In genomic region chr5:145587308-145588071, GRCh38 we compare ENCODE assay signal across 11 cellular contexts.
DNase-seq lines count a peak whose midpoint lies in the region; ATAC-seq and TF ChIP-seq lines count a peak whose summit lies in the region.
"Had no signal": no experiment of that assay in that cellular context is flagged by ENCODE, and none has a peak within 500 bp of the region (broad histone marks: within the 10 kb centered on the region; RNA-seq: fewer than 3 reads in every experiment).

No MANE protein-coding gene starts in this region.

- no peaks in the 10 kb centered on the region; the same call in 1 of the 2 replicates for H3F3A ChIP-seq in PC-9 (ENCODE audit: insufficient read depth, low read depth)

- no peaks in the 10 kb centered on the region for H4K20me1 ChIP-seq in PC-9 (ENCODE audit: insufficient read depth)

- CTCF ChIA-PET in activated CD4-positive, alpha-beta T cell treated with anti-CD3 and anti-CD28 coated beads for 36 hours (lab: Charles Lee), result no interaction called here
- CTCF ChIA-PET in PC-9 (lab: Charles Lee), result no interaction called here
- CTCF ChIA-PET in activated naive CD4-positive, alpha-beta T cell treated with anti-CD3 and anti-CD28 coated beads, Interleukin-2, amount 10 ng/mL, durations not matched to agents 7 days and 5 days (lab: Charles Lee), result no interaction called here

- BruUV-seq in PC-9 (replicated peaks; lab: Mats Ljungman, UMichigan), result no TSS peak

- H3K36me3 Mint-ChIP-seq in activated CD4-positive, alpha-beta T cell treated with anti-CD3 and anti-CD28 coated beads for 36 hours (ENCODE audit: low read depth), result no peaks in the 10 kb centered on the region
- H3K36me3 Mint-ChIP-seq in activated naive CD4-positive, alpha-beta T cell treated with anti-CD3 and anti-CD28 coated beads, Interleukin-2, amount 10 ng/mL, durations not matched to agents 7 days and 5 days, result no peaks in the 10 kb centered on the region

- H3K4me3 ChIP-seq in PC-9 (no peak overlapping the region), epithelial cell of esophagus (ENCODE audit: low read length) (no peak overlapping the region)

- ATAC-seq in activated CD4-positive, alpha-beta T cell treated with anti-CD3 and anti-CD28 coated beads for 36 hours, result peak; percentile 83
- ATAC-seq in HG02678 (IDR thresholded peaks at IDR 0.05; ENCODE audit: unreplicated experiment), result no peak

- H3K27ac ChIP-seq in PC-9, result peak overlapping the region; percentile 45
- H3K27ac ChIP-seq: 22Rv1 had no signal

- intact Hi-C loops in activated CD4-positive, alpha-beta T cell treated with anti-CD3 and anti-CD28 coated beads for 36 hours (cut with DNase I, micrococcal nuclease), result no loop called here
- intact Hi-C loops in PC-9 (cut with micrococcal nuclease; ENCODE audit: unreplicated experiment), result loop anchor here (5.0 kb wide), 1 partner anchor 55 kb away; no protein-coding TSS in a partner anchor

- peak; percentile 31 for DNase-seq in activated CD4-positive, alpha-beta T cell treated with anti-CD3 and anti-CD28 coated beads for 36 hours
- no peak for DNase-seq in activated CD4-positive, alpha-beta T cell treated with anti-CD3 and anti-CD28 coated beads for 4 hours
- DNase-seq in PC-9, result peak; percentile 29 to 73
- DNase-seq in epithelial cell of esophagus (ENCODE audit: low read depth), result peak; percentile 67
- DNase-seq in renal cortical epithelial cell (ENCODE audit: low read depth), result peak; percentile 93
- DNase-seq in NCI-H1105 (lab: John Stamatoyannopoulos, UW), result no peak
- no peak for DNase-seq in activated naive CD4-positive, alpha-beta T cell treated with anti-CD3 and anti-CD28 coated beads, Interleukin-2, amount 10 ng/mL, durations not matched to agents 7 days and 5 days
- DNase-seq: activated naive CD4-positive, alpha-beta T cell had no signal

- peaks cover 7% of the 10 kb centered on the region for H3K4me1 Mint-ChIP-seq in activated CD4-positive, alpha-beta T cell treated with anti-CD3 and anti-CD28 coated beads for 36 hours
- no peaks in the 10 kb centered on the region for H3K4me1 Mint-ChIP-seq in activated naive CD4-positive, alpha-beta T cell treated with anti-CD3 and anti-CD28 coated beads, Interleukin-2, amount 10 ng/mL, durations not matched to agents 7 days and 5 days

- no peaks in the 10 kb centered on the region for H3K27me3 Mint-ChIP-seq in activated CD4-positive, alpha-beta T cell treated with anti-CD3 and anti-CD28 coated beads for 36 hours
- H3K27me3 Mint-ChIP-seq in activated naive CD4-positive, alpha-beta T cell treated with anti-CD3 and anti-CD28 coated beads, Interleukin-2, amount 10 ng/mL, durations not matched to agents 7 days and 5 days, result no peaks in the 10 kb centered on the region

- H3K9me3 Mint-ChIP-seq in activated CD4-positive, alpha-beta T cell treated with anti-CD3 and anti-CD28 coated beads for 36 hours (ENCODE audit: low read depth), result peaks cover 6% of the 10 kb centered on the region
- peaks cover 3% of the 10 kb centered on the region for H3K9me3 Mint-ChIP-seq in activated naive CD4-positive, alpha-beta T cell treated with anti-CD3 and anti-CD28 coated beads, Interleukin-2, amount 10 ng/mL, durations not matched to agents 7 days and 5 days

- POLR2A ChIA-PET in activated CD4-positive, alpha-beta T cell treated with anti-CD3 and anti-CD28 coated beads for 36 hours (lab: Charles Lee), result no interaction called here
- POLR2A ChIA-PET in PC-9 (lab: Charles Lee; ENCODE audit: unreplicated experiment), result interaction anchor here (0.6 kb wide), 1 partner anchor 433 kb away, joined by 6 read pairs; no protein-coding TSS in a partner anchor

- H3K4me2 ChIP-seq in PC-9, result peak overlapping the region; percentile 29

- no peaks in the 10 kb centered on the region; the same call in 1 of the 2 replicates for H3K9me2 ChIP-seq in PC-9 (ENCODE audit: insufficient read depth)

- H3K27ac Mint-ChIP-seq in activated CD4-positive, alpha-beta T cell treated with anti-CD3 and anti-CD28 coated beads for 36 hours, result no peak overlapping the region
- no peak overlapping the region for H3K27ac Mint-ChIP-seq in activated naive CD4-positive, alpha-beta T cell treated with anti-CD3 and anti-CD28 coated beads, Interleukin-2, amount 10 ng/mL, durations not matched to agents 7 days and 5 days
- H3K27ac Mint-ChIP-seq: nephron had no signal

- H3K4me1 ChIP-seq in PC-9 (replicated peaks; ENCODE audit: insufficient read depth), result peaks cover 16% of the 10 kb centered on the region

- no peaks in the 10 kb centered on the region for H3K36me3 ChIP-seq in PC-9 (ENCODE audit: low read depth)

- no peaks in the 10 kb centered on the region for H3K27me3 ChIP-seq in PC-9 (ENCODE audit: insufficient read depth, low read depth)

- no peak overlapping the region for H3K4me3 Mint-ChIP-seq in activated CD4-positive, alpha-beta T cell treated with anti-CD3 and anti-CD28 coated beads for 36 hours
- H3K4me3 Mint-ChIP-seq in activated naive CD4-positive, alpha-beta T cell treated with anti-CD3 and anti-CD28 coated beads, Interleukin-2, amount 10 ng/mL, durations not matched to agents 7 days and 5 days, result no peak overlapping the region
- H3K4me3 Mint-ChIP-seq: nephron had no signal

- H3K9me3 ChIP-seq in PC-9 (ENCODE audit: insufficient read depth, low read depth), result no peaks in the 10 kb centered on the region; the same call in 1 of the 2 replicates

- TF ChIP-seq CTCF in PC-9 (conservative IDR thresholded peaks at IDR 0.05) (no peak), epithelial cell of esophagus (IDR thresholded peaks at IDR 0.05; ENCODE audit: insufficient read depth, low read depth, low read length, missing control alignments) (no peak)

- H2AFZ ChIP-seq in PC-9, result no peak overlapping the region

- H3K79me2 ChIP-seq in PC-9 (ENCODE audit: low read depth), result no peaks in the 10 kb centered on the region

Comparison
In these comparisons a context has a peak if more than half of its experiments do, and no peak if none do; other contexts are left out.
1. DNase-seq: peak in activated CD4-positive, alpha-beta T cell treated with anti-CD3 and anti-CD28 coated beads for 36 hours (single experiment), PC-9 (2 of 2), epithelial cell of esophagus (single experiment) and renal cortical epithelial cell (single experiment); none in activated CD4-positive, alpha-beta T cell treated with anti-CD3 and anti-CD28 coated beads for 4 hours (0 of 2), NCI-H1105 (single experiment) and activated naive CD4-positive, alpha-beta T cell treated with anti-CD3 and anti-CD28 coated beads, Interleukin-2, amount 10 ng/mL, durations not matched to agents 7 days and 5 days (single experiment).